18 cellular contexts compared by ENCODE assay signal in genomic region chr7:121875203-121875602, GRCh38. TPM values are rescaled to one million over a fixed set of nuclear protein-coding genes. Genes with fewer than 3 reads are reported as not detected.
DNase-seq lines count a peak whose midpoint lies in the region; ATAC-seq and TF ChIP-seq lines count a peak whose summit lies in the region.
"Had no signal": no experiment of that assay in that cellular context is flagged by ENCODE, and none has a peak within 500 bp of the region (broad histone marks: within the 10 kb centered on the region; RNA-seq: fewer than 3 reads in every experiment).

No MANE protein-coding gene starts in this region.

- no peaks in the 10 kb centered on the region for H3K9me3 Mint-ChIP-seq in neural crest cell

- H3K9me3 ChIP-seq in ES-I3 (ENCODE audit: control insufficient read depth, insufficient read depth, low read length) = no peaks in the 10 kb centered on the region
- no peaks in the 10 kb centered on the region for H3K9me3 ChIP-seq in T-helper 17 cell (ENCODE audit: control insufficient read depth, low read length, poor library complexity, severe bottlenecking)
- no peaks in the 10 kb centered on the region for H3K9me3 ChIP-seq in ovary
- no peaks in the 10 kb centered on the region for H3K9me3 ChIP-seq in testis

- H3K4me1 Mint-ChIP-seq in T-helper 17 cell (peaks cover 3% of the 10 kb centered on the region), neural crest cell (peaks cover 74% of the 10 kb centered on the region)

- TF ChIP-seq CTCF in epithelial cell of esophagus (IDR thresholded peaks at IDR 0.05; ENCODE audit: insufficient read depth, low read depth, low read length, missing control alignments) (no peak), neural crest cell (conservative IDR thresholded peaks at IDR 0.05) (no peak), ovary (IDR thresholded peaks at IDR 0.05) (no peak), testis (IDR thresholded peaks at IDR 0.05) (no peak)

- ATAC-seq in T-helper 17 cell = no peak
- no peak for ATAC-seq in GM19328 (IDR thresholded peaks at IDR 0.05; ENCODE audit: unreplicated experiment)
- ATAC-seq: K562 had no signal

- peak overlapping the region; percentile 85 for H3K4me3 ChIP-seq in epithelial cell of esophagus (ENCODE audit: low read length)
- H3K4me3 ChIP-seq in ovary = no peak overlapping the region
- H3K4me3 ChIP-seq in testis = no peak overlapping the region
- H3K4me3 ChIP-seq: K562 had no signal

- H3K27ac ChIP-seq in ovary (no peak overlapping the region), testis (no peak overlapping the region)
- H3K27ac ChIP-seq: 22Rv1, C4-2B had no signal

- no peak for TF ChIP-seq POLR2A in ovary (IDR thresholded peaks at IDR 0.05)
- TF ChIP-seq POLR2A in testis (IDR thresholded peaks at IDR 0.05) = no peak

- H3K36me3 Mint-ChIP-seq in T-helper 17 cell (ENCODE audit: low read depth) = peaks cover 3% of the 10 kb centered on the region
- H3K36me3 Mint-ChIP-seq in neural crest cell (ENCODE audit: low read depth) = peaks cover 2% of the 10 kb centered on the region

- H3K27ac Mint-ChIP-seq in T-helper 17 cell (no peak overlapping the region), neural crest cell (ENCODE audit: unreplicated experiment) (no peak overlapping the region)

- peak overlapping the region; percentile 13 for H3K4me3 Mint-ChIP-seq in T-helper 17 cell
- H3K4me3 Mint-ChIP-seq in neural crest cell = peak overlapping the region; percentile 91

- no peaks in the 10 kb centered on the region for H3K27me3 ChIP-seq in ovary
- no peaks in the 10 kb centered on the region for H3K27me3 ChIP-seq in testis

- DNase-seq in T-helper 17 cell = no peak
- DNase-seq in epithelial cell of esophagus (ENCODE audit: low read depth) = no peak
- DNase-seq in neural crest cell (ENCODE audit: low read depth, low spot score) = no peak
- no peak for DNase-seq in central memory CD4-positive, alpha-beta T cell
- DNase-seq in ovary = no peak
- no peak for DNase-seq in testis
- DNase-seq: AML-193, HCEC 1CT, NCI-H1105, NCI-H2081 treated with DMSO at 0.1 percent for 48 hours, Right ventricle myocardium superior had no signal

- H3K9ac ChIP-seq in ES-I3 (ENCODE audit: low read depth, low read length) = peak overlapping the region; percentile 93; the same call in 1 of the 2 replicates

- intact Hi-C loops in ovary (cut with DNase I) = no loop called here
- intact Hi-C loops in testis (cut with DNase I; ENCODE audit: low total_unique reads) = no loop called here

- no peak for TF ChIP-seq EP300 in ovary (IDR thresholded peaks at IDR 0.05)

- H3K27me3 Mint-ChIP-seq in T-helper 17 cell (peaks cover 35% of the 10 kb centered on the region), neural crest cell (ENCODE audit: low read depth) (no peaks in the 10 kb centered on the region)

- H3K36me3 ChIP-seq in ES-I3 (ENCODE audit: insufficient read depth, low read length) (no peaks in the 10 kb centered on the region), ovary (no peaks in the 10 kb centered on the region), testis (ENCODE audit: low read depth, missing control alignments) (no peaks in the 10 kb centered on the region)

- H3K4me1 ChIP-seq in ES-I3 (ENCODE audit: insufficient read depth, low read length) (peaks cover 31% of the 10 kb centered on the region), ovary (ENCODE audit: insufficient read depth) (peaks cover 3% of the 10 kb centered on the region), testis (no peaks in the 10 kb centered on the region)

RNA-seq across cellular contexts. Expression of gene PTPRZ1, which starts 2.2 kb away (rescaled TPM):
- total RNA-seq in T-helper 17 cell (not detected), neural crest cell (202 and 207 TPM in 2 replicates), ovary (1 to 10 TPM in 1 of 7 donors, under 1 TPM in 6; 0.45 to 2.0 (median 0.83) TPM), testis (1 to 10 TPM; 1.9 to 2.7 TPM)
- polyA plus RNA-seq in ovary (1 to 10 TPM in 1 of 2 donors, under 1 TPM in 1; 0.48 to 1.9 TPM), testis (ENCODE audit: insufficient read depth, low read depth, low replicate concordance) (2.2 TPM)
- total RNA-seq: NCI-H460, OCI-LY7 had no signal

Comparison
In these comparisons a context has a peak if more than half of its experiments do, and no peak if none do; other contexts are left out.
1. RNA of gene PTPRZ1, which starts 2.2 kb away (total RNA-seq): 202 to 207 TPM in neural crest cell; 1.9 to 2.7 TPM in testis, 0.45 to 2.0 TPM in ovary and not detected in T-helper 17 cell; every median in the first group is over 10 times any median in the second.